ENCODE assay signal across 8 cellular contexts in the genomic region with DNA sequence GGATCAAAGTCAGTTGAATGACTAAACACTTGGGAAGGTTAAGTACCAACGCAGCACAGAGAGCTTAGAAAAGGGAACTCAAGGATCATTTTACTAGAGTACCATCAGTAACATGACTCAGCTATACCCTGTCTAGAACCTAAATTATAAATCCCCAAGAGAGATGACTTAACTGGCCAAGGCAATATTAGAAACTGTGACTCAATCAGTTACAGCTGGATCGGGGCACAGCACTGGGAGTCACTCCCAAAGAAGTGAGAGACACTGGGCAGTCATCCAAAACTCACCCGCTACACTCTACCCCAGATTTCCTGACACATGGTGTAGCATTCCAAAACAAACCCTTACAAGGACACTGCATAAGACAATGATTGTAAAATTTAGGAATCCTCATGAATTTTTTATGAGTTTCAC. TPM values are rescaled to one million over a fixed set of nuclear protein-coding genes. Genes with fewer than 3 reads are reported as not detected.
DNase-seq lines count a peak whose midpoint lies in the region; ATAC-seq and TF ChIP-seq lines count a peak whose summit lies in the region.

No MANE protein-coding gene starts in this region.

- no peak overlapping the region for H3K9ac ChIP-seq in SK-N-MC (ENCODE audit: insufficient read length)

- peaks cover 30% of the 10 kb centered on the region for H3K36me3 Mint-ChIP-seq in nephron (ENCODE audit: low read depth)

- peak overlapping the region; percentile 56 for H3K4me3 ChIP-seq in SK-N-MC

- H3K27ac ChIP-seq in SK-N-MC, result peak overlapping the region; percentile 90

- ATAC-seq in HG02571 (IDR thresholded peaks at IDR 0.05; ENCODE audit: unreplicated experiment) (no peak), GM21723 (IDR thresholded peaks at IDR 0.05; ENCODE audit: unreplicated experiment) (no peak)

- H3K27me3 Mint-ChIP-seq in nephron (ENCODE audit: low read depth), result no peaks in the 10 kb centered on the region

- no peak for TF ChIP-seq CTCF in nephron (IDR thresholded peaks at IDR 0.05; ENCODE audit: unreplicated experiment in 3 of 3)

- peak overlapping the region in 1 of 3 experiments; percentile 0 for H3K4me3 Mint-ChIP-seq in nephron

- H3K4me1 Mint-ChIP-seq in nephron, result peaks cover 40% of the 10 kb centered on the region

- DNase-seq in Daoy (ENCODE audit: low read depth), result peak; percentile 96
- peak; percentile 99 for DNase-seq in HS-5 (ENCODE audit: low read depth)
- DNase-seq in SK-N-MC (ENCODE audit: low read depth, low spot score), result peak; percentile 90
- DNase-seq in fibroblast of gingiva (ENCODE audit: low read depth), result peak; percentile 100
- no peak for DNase-seq in ecto neural progenitor cell (ENCODE audit: low spot score)

- peak overlapping the region; percentile 31 to 79 (median 45) for H3K27ac Mint-ChIP-seq in nephron

- no peaks in the 10 kb centered on the region for H3K9me3 Mint-ChIP-seq in nephron

- H3K36me3 ChIP-seq in SK-N-MC (ENCODE audit: insufficient read depth, low read length), result peaks cover 47% of the 10 kb centered on the region

- no peaks in the 10 kb centered on the region for H3K9me3 ChIP-seq in SK-N-MC (ENCODE audit: low read depth, low read length)

RNA-seq across cellular contexts. Expression of a gene that starts 17.7 kb away (rescaled TPM):
- 54.6 and 98.3 TPM in 2 replicates for total RNA-seq in Daoy (2014; rRNA removed; shearing (Covaris generic))

RNA-seq across cellular contexts. Expression of a gene that starts 26.9 kb away (rescaled TPM):
- 0.27 and 0.91 TPM in 2 replicates for total RNA-seq in Daoy (2014; rRNA removed; shearing (Covaris generic))
